1 cellular context compared by ENCODE assay signal in genomic region chr17:46821482-46822387, GRCh38.
A peak's percentile ranks its signal among the peaks of the same experiment; 100 is the strongest.
TF ChIP-seq lines count a peak whose summit lies in the region.

No MANE protein-coding gene starts in this region.

TF ChIP-seq in HepG2, 621 proteins besides CTCF, POLR2A, EP300 and RAD21 (continues in another document):
- TF ChIP-seq HIVEP1 (CRISPR knock-in tag; IDR thresholded peaks at IDR 0.05) (0 out of 2 replicates have a peak, but pooled peaks have one; percentile 9), HMGA1 (CRISPR knock-in tag; conservative IDR thresholded peaks at IDR 0.05) (no peak), RARA (CRISPR knock-in tag; IDR thresholded peaks at IDR 0.05) (no peak), ZNF773 (CRISPR knock-in tag; IDR thresholded peaks at IDR 0.05; ENCODE audit: borderline replicate concordance) (0 out of 2 replicates have a peak, but pooled peaks have one; percentile 41), ZNF646 (CRISPR knock-in tag; IDR thresholded peaks at IDR 0.05) (peak; percentile 16; the same call in 1 of the 2 replicates), TCF7 (IDR thresholded peaks at IDR 0.05; ENCODE audit: low read depth) (peak; percentile 18; the same call in 1 of the 2 replicates), ZNF362 (CRISPR knock-in tag; IDR thresholded peaks at IDR 0.05; ENCODE audit: borderline replicate concordance) (no peak), CAMTA2 (CRISPR knock-in tag; IDR thresholded peaks at IDR 0.05; ENCODE audit: borderline replicate concordance) (peak; percentile 77; the same call in 1 of the 2 replicates), ZSCAN29 (CRISPR knock-in tag; conservative IDR thresholded peaks at IDR 0.05) (peak; percentile 99), ZNF687 (CRISPR knock-in tag; IDR thresholded peaks at IDR 0.05) (peak; percentile 51), ZNF652 (CRISPR knock-in tag; IDR thresholded peaks at IDR 0.05; ENCODE audit: borderline replicate concordance, low read depth) (peak; percentile 94), XRCC5 (optimal IDR thresholded peaks at IDR 0.05; ENCODE audit: low read length) (peak; percentile 8), RBM39 (IDR thresholded peaks at IDR 0.05; ENCODE audit: low read depth, low read length, poor library complexity, severe bottlenecking) (peak; percentile 25), FOXA1 (IDR thresholded peaks at IDR 0.05) (no peak), FOXA1 (CRISPR knock-in tag; IDR thresholded peaks at IDR 0.05) (peak; percentile 20; the same call in 1 of the 2 replicates), PATZ1 (CRISPR knock-in tag; IDR thresholded peaks at IDR 0.05) (peak; percentile 36), TBL1XR1 (IDR thresholded peaks at IDR 0.05; ENCODE audit: borderline replicate concordance, low read length, partially characterized antibody) (no peak), ZNF710 (CRISPR knock-in tag; IDR thresholded peaks at IDR 0.05; ENCODE audit: borderline replicate concordance) (0 out of 2 replicates have a peak, but pooled peaks have one; percentile 33), ZNF350 (CRISPR knock-in tag; IDR thresholded peaks at IDR 0.05; ENCODE audit: borderline replicate concordance, low read depth) (0 out of 2 replicates have a peak, but pooled peaks have one; percentile 0), HMGXB4 (CRISPR knock-in tag; IDR thresholded peaks at IDR 0.05; ENCODE audit: borderline replicate concordance in 1 of 2, low read depth in 1 of 2) (peak in 1 of 2 experiments; percentile 44; a peak in 1 of 4 replicates), MTF2 (CRISPR knock-in tag; IDR thresholded peaks at IDR 0.05; ENCODE audit: borderline replicate concordance) (peak; percentile 14; the same call in 1 of the 2 replicates), ZNF740 (CRISPR knock-in tag; IDR thresholded peaks at IDR 0.05) (0 out of 2 replicates have a peak, but pooled peaks have one; percentile 39), ZBTB10 (CRISPR knock-in tag; IDR thresholded peaks at IDR 0.05; ENCODE audit: borderline replicate concordance) (0 out of 2 replicates have a peak, but pooled peaks have one; percentile 29), MTA3 (CRISPR knock-in tag; IDR thresholded peaks at IDR 0.05) (no peak), SNAPC2 (CRISPR knock-in tag; IDR thresholded peaks at IDR 0.05) (no peak), BRD4 (CRISPR knock-in tag; IDR thresholded peaks at IDR 0.05) (0 out of 2 replicates have a peak, but pooled peaks have one; percentile 34)
